ENCODE assay signal across 13 cellular contexts in the genomic region with DNA sequence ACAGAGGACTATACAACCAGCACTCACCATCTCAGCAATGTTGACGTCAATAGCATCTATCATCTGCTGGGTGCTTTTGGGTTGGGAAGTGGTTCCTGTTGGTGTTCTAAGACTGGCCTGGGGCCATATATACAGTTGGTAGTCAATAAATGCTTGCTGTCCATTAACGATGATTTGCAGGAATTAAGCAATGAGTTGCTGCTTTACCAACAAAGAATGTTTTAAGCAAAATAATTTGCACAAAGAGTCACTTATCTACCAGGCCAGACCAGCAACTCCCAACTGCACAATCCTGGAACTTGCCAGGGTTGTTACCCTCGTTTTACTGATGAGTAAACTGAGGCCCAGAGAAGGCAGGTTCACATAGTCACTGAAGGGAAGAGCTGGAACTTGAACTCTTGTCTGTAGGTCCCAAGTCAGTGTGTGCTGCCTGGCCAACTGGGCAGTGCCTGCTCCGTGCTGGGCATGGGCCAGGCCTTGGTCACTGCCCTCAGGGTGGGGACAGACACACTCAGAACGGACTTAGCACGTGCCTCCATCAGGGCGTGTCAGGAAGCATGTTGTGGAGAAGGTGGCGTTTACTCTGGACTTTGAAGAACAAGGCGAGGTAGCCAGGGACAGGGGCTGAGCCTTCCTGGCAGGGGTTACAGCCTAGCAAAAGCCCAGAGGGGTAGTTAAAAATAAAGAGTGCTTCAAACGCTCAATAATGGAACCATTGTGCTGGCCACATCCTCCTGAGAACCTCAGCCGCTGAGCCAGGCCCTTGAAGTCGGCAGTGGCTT. TPM values are rescaled to one million over a fixed set of nuclear protein-coding genes. Genes with fewer than 3 reads are reported as not detected.
DNase-seq lines count a peak whose midpoint lies in the region; ATAC-seq and TF ChIP-seq lines count a peak whose summit lies in the region.
"Had no signal": no experiment of that assay in that cellular context is flagged by ENCODE, and none has a peak within 500 bp of the region (broad histone marks: within the 10 kb centered on the region; RNA-seq: fewer than 3 reads in every experiment).

No MANE protein-coding gene starts in this region.

- peak overlapping the region; percentile 76 for H3K18ac ChIP-seq in neuronal stem cell (ENCODE audit: low read length)

- H3K36me3 Mint-ChIP-seq in Caco-2 (ENCODE audit: insufficient read depth, unreplicated experiment), result peaks cover 26% of the 10 kb centered on the region
- peaks cover 11% of the 10 kb centered on the region for H3K36me3 Mint-ChIP-seq in endodermal cell (ENCODE audit: low read depth)

- H2AFZ ChIP-seq in neuronal stem cell (ENCODE audit: low read length), result no peak overlapping the region

- H3K36me3 ChIP-seq in Caco-2 (ENCODE audit: control insufficient read depth, insufficient read depth, low read length), result peaks cover 6% of the 10 kb centered on the region; the same call in 1 of the 2 replicates
- peaks cover 15% of the 10 kb centered on the region for H3K36me3 ChIP-seq in endodermal cell (ENCODE audit: control insufficient read depth, insufficient read depth, low read length)
- peaks cover 0 to 5% of the 10 kb centered on the region in 2 donors for H3K36me3 ChIP-seq in neuronal stem cell (replicated peaks in 1 of 2; ENCODE audit: control insufficient read depth in 2 of 2, insufficient read depth in 2 of 2, low read length in 2 of 2)

- H2BK5ac ChIP-seq in neuronal stem cell (ENCODE audit: low read length), result no peak overlapping the region

- no peak overlapping the region for H2BK120ac ChIP-seq in neuronal stem cell (ENCODE audit: low read depth, low read length)

- 87 to 93% methylated on average over 10 to 12 of the region's 12 CpGs for WGBS in endodermal cell (ENCODE audit: insufficient coverage in 1 of 2, insufficient read length in 1 of 2), 2 experiments
- no CpG with 5 or more reads among the region's 12 CpGs for WGBS in neuronal stem cell (ENCODE audit: extremely low coverage in 2 of 2, insufficient read length in 2 of 2, insufficient replicate concordance in 1 of 2), 2 donors

- peak overlapping the region; percentile 98 for H3K27ac Mint-ChIP-seq in Caco-2 (ENCODE audit: unreplicated experiment)
- H3K27ac Mint-ChIP-seq in endodermal cell, result peak overlapping the region; percentile 95

- peak overlapping the region; percentile 83 for H2BK15ac ChIP-seq in neuronal stem cell (ENCODE audit: low read length)

- peak overlapping the region; percentile 49 for H3K14ac ChIP-seq in neuronal stem cell (ENCODE audit: low read length)

- POLR2A ChIA-PET in Caco-2 (lab: Charles Lee), result interaction anchor here (1.2 to 1.6 kb wide), 3 partner anchors 35 to 57 kb away, joined by 6 to 45 read pairs (median 6); a partner anchor contains a TSS

- CTCF ChIA-PET in Caco-2 (lab: Charles Lee), result interaction anchor here (1.1 kb wide), 1 partner anchor 649 kb away, joined by 5 read pairs; no protein-coding TSS in a partner anchor

- peaks cover 14% of the 10 kb centered on the region for H3K79me1 ChIP-seq in neuronal stem cell (ENCODE audit: low read depth, low read length)

- TF ChIP-seq CTCF in Caco-2 (IDR thresholded peaks at IDR 0.05; ENCODE audit: insufficient read depth in 1 of 2, low read depth in 1 of 2, low read length in 1 of 2, severe bottlenecking in 1 of 2, unreplicated experiment in 1 of 2) (no peak), endodermal cell (conservative IDR thresholded peaks at IDR 0.05) (no peak)

- no peaks in the 10 kb centered on the region for H3K9me3 Mint-ChIP-seq in Caco-2 (ENCODE audit: unreplicated experiment)
- H3K9me3 Mint-ChIP-seq in endodermal cell, result no peaks in the 10 kb centered on the region

- no peak for ATAC-seq in HG03025 (IDR thresholded peaks at IDR 0.05; ENCODE audit: low FRiP score, unreplicated experiment)
- no peak for ATAC-seq in GM19324 (IDR thresholded peaks at IDR 0.05; ENCODE audit: low FRiP score, unreplicated experiment)
- ATAC-seq in HG02938 (IDR thresholded peaks at IDR 0.05; ENCODE audit: unreplicated experiment), result no peak

- H3K9ac ChIP-seq in endodermal cell (ENCODE audit: extremely low read depth, low read length, poor library complexity, severe bottlenecking) (no peak overlapping the region), neuronal stem cell (ENCODE audit: low read depth, low read length, poor library complexity) (no peak overlapping the region)

- peak overlapping the region; percentile 4 for H3K23ac ChIP-seq in neuronal stem cell (ENCODE audit: low read depth, low read length, poor library complexity)

- no peak overlapping the region for H3K4ac ChIP-seq in neuronal stem cell (ENCODE audit: low read length)

- H3K27me3 ChIP-seq in Caco-2 (replicated peaks; ENCODE audit: control insufficient read depth, insufficient read depth, low read length) (no peaks in the 10 kb centered on the region), endodermal cell (ENCODE audit: control insufficient read depth, insufficient read depth, low read length, poor library complexity, severe bottlenecking) (no peaks in the 10 kb centered on the region), neuronal stem cell (ENCODE audit: control insufficient read depth in 3 of 3, insufficient read depth in 3 of 3, low read depth in 1 of 3, low read length in 3 of 3) (peaks cover 0 to 7% (median 0%) of the 10 kb centered on the region in 3 experiments)

- no peak overlapping the region for H3K27ac ChIP-seq in endodermal cell (ENCODE audit: low read depth, low read length)
- H3K27ac ChIP-seq in neuronal stem cell (replicated peaks; ENCODE audit: low read length), result no peak overlapping the region

- H3K4me1 Mint-ChIP-seq in Caco-2 (ENCODE audit: low read depth, unreplicated experiment) (peaks cover 34% of the 10 kb centered on the region), endodermal cell (peaks cover 49% of the 10 kb centered on the region)

- H2AK5ac ChIP-seq in neuronal stem cell (ENCODE audit: low read depth, low read length), result peak overlapping the region; percentile 87

- no peaks in the 10 kb centered on the region for H3K27me3 Mint-ChIP-seq in Caco-2 (ENCODE audit: insufficient read depth, unreplicated experiment)
- H3K27me3 Mint-ChIP-seq in endodermal cell (ENCODE audit: insufficient read depth), result no peaks in the 10 kb centered on the region

- peak overlapping the region; percentile 19 for H2BK12ac ChIP-seq in neuronal stem cell (ENCODE audit: low read length)

- H3K4me3 Mint-ChIP-seq in Caco-2 (ENCODE audit: unreplicated experiment), result peak overlapping the region; percentile 90
- H3K4me3 Mint-ChIP-seq in endodermal cell, result no peak overlapping the region

- no peak overlapping the region for H3K4me2 ChIP-seq in neuronal stem cell (ENCODE audit: insufficient read depth, low read length, poor library complexity, severe bottlenecking)

- H3K4me1 ChIP-seq in Caco-2 (peaks cover 60% of the 10 kb centered on the region), endodermal cell (ENCODE audit: control insufficient read depth, insufficient read depth, low read length) (peaks cover 14% of the 10 kb centered on the region), neuronal stem cell (ENCODE audit: control insufficient read depth in 2 of 2, insufficient read depth in 1 of 2, low read depth in 1 of 2, low read length in 2 of 2) (peaks cover 9 to 13% of the 10 kb centered on the region in 2 donors)

- H4K8ac ChIP-seq in neuronal stem cell (ENCODE audit: low read depth, low read length), result no peak overlapping the region

- H3K9me3 ChIP-seq in Caco-2 (no peaks in the 10 kb centered on the region), endodermal cell (ENCODE audit: control insufficient read depth, low read length) (no peaks in the 10 kb centered on the region), neuronal stem cell (replicated peaks in 1 of 2; ENCODE audit: control insufficient read depth in 2 of 2, insufficient read depth in 1 of 2, low read depth in 1 of 2, low read length in 2 of 2) (no peaks in the 10 kb centered on the region)

- no TSS peak for BruUV-seq in Caco-2 (replicated peaks; lab: Mats Ljungman, UMichigan)

- H3K4me3 ChIP-seq in Caco-2 (ENCODE audit: low read depth, low read length), result no peak overlapping the region
- no peak overlapping the region for H3K4me3 ChIP-seq in endodermal cell (ENCODE audit: low read length)
- H3K4me3 ChIP-seq in neuronal stem cell (ENCODE audit: low read length in 2 of 2), result no peak overlapping the region

- H4K91ac ChIP-seq in neuronal stem cell (ENCODE audit: low read depth, low read length, poor library complexity), result peak overlapping the region; percentile 11

- intact Hi-C loops in Caco-2 (cut with micrococcal nuclease; ENCODE audit: unreplicated experiment), result no loop called here

- DNase-seq in Caco-2, result peak; percentile 54 to 84
- peak; percentile 71 for DNase-seq in LoVo (ENCODE audit: low spot score)
- no peak for DNase-seq in endodermal cell
- no peak for DNase-seq in neuronal stem cell (ENCODE audit: low spot score)
- no peak for DNase-seq in NCI-H2081 treated with DMSO at 0.1 percent for 48 hours (lab: John Stamatoyannopoulos, UW)
- DNase-seq: activated T-cell treated with anti-CD3 and anti-CD28 coated beads, Interleukin-2, amount 50 U/mL, for 48 hours; cortex of kidney; hypothalamus; NCI-H446 treated with DMSO at 0.1 percent for 48 hours; T-helper 9 cell had no signal

RNA-seq across cellular contexts. Expression of a gene that starts 2.5 kb away (rescaled TPM):
- 197 and 222 TPM in 2 replicates for total RNA-seq in Caco-2 (2022)
- total RNA-seq in endodermal cell, result 100 to 1,000 TPM in 1 of 2 donors, 10 to 100 TPM in 1; 75.6 to 109 TPM
- 48.4 TPM for polyA plus RNA-seq in endodermal cell (2013, experiment 1 of 2)
- 41.1 TPM for polyA plus RNA-seq in endodermal cell (2013, experiment 2 of 2)
- polyA plus RNA-seq in neuronal stem cell (2013, experiment 1 of 2), result 32.2 TPM
- polyA plus RNA-seq in neuronal stem cell (2013, experiment 2 of 2), result 33.5 TPM

RNA-seq across cellular contexts. Expression of a gene that starts 53.9 kb away (rescaled TPM):
- total RNA-seq in Caco-2 (2022) (95.6 and 106 TPM in 2 replicates), endodermal cell (10 to 100 TPM; 44.4 to 49.9 TPM)
- polyA plus RNA-seq in endodermal cell (2013, experiment 1 of 2), result 60.3 TPM
- polyA plus RNA-seq in endodermal cell (2013, experiment 2 of 2), result 61.4 TPM
- polyA plus RNA-seq in neuronal stem cell (2013, experiment 1 of 2), result 66.5 TPM
- 66.4 TPM for polyA plus RNA-seq in neuronal stem cell (2013, experiment 2 of 2)

Comparison
In these comparisons a context has a peak if more than half of its experiments do, and no peak if none do; other contexts are left out.
1. DNase-seq: peak in Caco-2 (2 of 2) and LoVo (single experiment); none in endodermal cell (single experiment), neuronal stem cell (single experiment) and NCI-H2081 treated with DMSO at 0.1 percent for 48 hours (single experiment).